Comparison of ENCODE assay signal across 3 cellular contexts in the genomic region with DNA sequence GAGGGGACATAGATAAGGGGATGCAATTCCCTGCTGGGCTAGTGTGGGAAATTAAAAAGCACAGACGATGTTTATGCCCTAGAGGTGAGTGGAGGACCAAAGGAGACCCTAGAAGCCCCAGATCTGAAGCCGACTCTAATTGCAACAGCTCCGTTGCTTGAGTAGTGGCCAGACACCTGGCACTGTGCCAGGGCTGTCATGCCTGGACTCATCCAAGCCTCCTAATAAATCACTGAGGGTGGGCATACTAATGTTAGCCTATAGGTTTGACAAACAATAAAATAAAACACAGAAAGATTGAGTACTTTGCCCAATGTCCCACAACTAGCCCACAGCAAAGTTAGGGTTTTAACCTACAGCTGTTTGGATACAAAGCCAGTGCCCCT.
TF ChIP-seq lines count a peak whose summit lies in the region.

No MANE protein-coding gene starts in this region.

TF ChIP-seq in SK-N-SH, 30 proteins besides CTCF, POLR2A, EP300 and RAD21:
- no peak for TF ChIP-seq SIN3A (IDR thresholded peaks at IDR 0.05; ENCODE audit: borderline replicate concordance, low read depth, low read length)
- peak; percentile 35; the same call in 1 of the 2 replicates for TF ChIP-seq GATA2 (CRISPR knock-in tag; IDR thresholded peaks at IDR 0.05)
- TF ChIP-seq, protein P1, sequence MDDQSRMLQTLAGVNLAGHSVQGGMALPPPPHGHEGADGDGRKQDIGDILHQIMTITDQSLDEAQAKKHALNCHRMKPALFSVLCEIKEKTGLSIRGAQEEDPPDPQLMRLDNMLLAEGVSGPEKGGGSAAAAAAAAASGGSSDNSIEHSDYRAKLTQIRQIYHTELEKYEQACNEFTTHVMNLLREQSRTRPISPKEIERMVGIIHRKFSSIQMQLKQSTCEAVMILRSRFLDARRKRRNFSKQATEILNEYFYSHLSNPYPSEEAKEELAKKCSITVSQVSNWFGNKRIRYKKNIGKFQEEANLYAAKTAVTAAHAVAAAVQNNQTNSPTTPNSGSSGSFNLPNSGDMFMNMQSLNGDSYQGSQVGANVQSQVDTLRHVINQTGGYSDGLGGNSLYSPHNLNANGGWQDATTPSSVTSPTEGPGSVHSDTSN (IDR thresholded peaks at IDR 0.05) = peak; percentile 30
- TF ChIP-seq NFIC (IDR thresholded peaks at IDR 0.05; ENCODE audit: borderline replicate concordance) = peak; percentile 78

TF ChIP-seq in SK-N-SH treated with all-trans-retinoic acid at 6 μM for 48 hours, 23 proteins besides CTCF, POLR2A, EP300 and RAD21:
- TF ChIP-seq ZNF70 (CRISPR knock-in tag; IDR thresholded peaks at IDR 0.05) (no peak), TOX (CRISPR knock-in tag; IDR thresholded peaks at IDR 0.05; ENCODE audit: borderline replicate concordance) (no peak), BACH2 (CRISPR knock-in tag; IDR thresholded peaks at IDR 0.05; ENCODE audit: borderline replicate concordance) (no peak), RARB (CRISPR knock-in tag; IDR thresholded peaks at IDR 0.05) (no peak), PPARA (CRISPR knock-in tag; IDR thresholded peaks at IDR 0.05; ENCODE audit: borderline replicate concordance) (no peak), OSR1 (CRISPR knock-in tag; IDR thresholded peaks at IDR 0.05) (no peak), ZC3H10 (CRISPR knock-in tag; IDR thresholded peaks at IDR 0.05) (no peak), ESRRG (CRISPR knock-in tag; IDR thresholded peaks at IDR 0.05) (no peak), ARNTL (CRISPR knock-in tag; IDR thresholded peaks at IDR 0.05; ENCODE audit: borderline replicate concordance, low read depth) (no peak), ZFP3 (CRISPR knock-in tag; IDR thresholded peaks at IDR 0.05) (no peak), ZNF565 (CRISPR knock-in tag; conservative IDR thresholded peaks at IDR 0.05; ENCODE audit: low read depth) (no peak), ZFP30 (CRISPR knock-in tag; IDR thresholded peaks at IDR 0.05) (no peak), SNAI2 (CRISPR knock-in tag; IDR thresholded peaks at IDR 0.05) (no peak)
- TF ChIP-seq, protein P2, sequence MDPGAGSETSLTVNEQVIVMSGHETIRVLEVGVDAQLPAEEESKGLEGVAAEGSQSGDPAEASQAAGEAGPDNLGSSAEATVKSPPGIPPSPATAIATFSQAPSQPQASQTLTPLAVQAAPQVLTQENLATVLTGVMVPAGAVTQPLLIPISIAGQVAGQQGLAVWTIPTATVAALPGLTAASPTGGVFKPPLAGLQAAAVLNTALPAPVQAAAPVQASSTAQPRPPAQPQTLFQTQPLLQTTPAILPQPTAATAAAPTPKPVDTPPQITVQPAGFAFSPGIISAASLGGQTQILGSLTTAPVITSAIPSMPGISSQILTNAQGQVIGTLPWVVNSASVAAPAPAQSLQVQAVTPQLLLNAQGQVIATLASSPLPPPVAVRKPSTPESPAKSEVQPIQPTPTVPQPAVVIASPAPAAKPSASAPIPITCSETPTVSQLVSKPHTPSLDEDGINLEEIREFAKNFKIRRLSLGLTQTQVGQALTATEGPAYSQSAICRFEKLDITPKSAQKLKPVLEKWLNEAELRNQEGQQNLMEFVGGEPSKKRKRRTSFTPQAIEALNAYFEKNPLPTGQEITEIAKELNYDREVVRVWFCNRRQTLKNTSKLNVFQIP (CRISPR knock-in tag; IDR thresholded peaks at IDR 0.05; ENCODE audit: borderline replicate concordance, low read depth) = no peak
- TF ChIP-seq, protein P3, sequence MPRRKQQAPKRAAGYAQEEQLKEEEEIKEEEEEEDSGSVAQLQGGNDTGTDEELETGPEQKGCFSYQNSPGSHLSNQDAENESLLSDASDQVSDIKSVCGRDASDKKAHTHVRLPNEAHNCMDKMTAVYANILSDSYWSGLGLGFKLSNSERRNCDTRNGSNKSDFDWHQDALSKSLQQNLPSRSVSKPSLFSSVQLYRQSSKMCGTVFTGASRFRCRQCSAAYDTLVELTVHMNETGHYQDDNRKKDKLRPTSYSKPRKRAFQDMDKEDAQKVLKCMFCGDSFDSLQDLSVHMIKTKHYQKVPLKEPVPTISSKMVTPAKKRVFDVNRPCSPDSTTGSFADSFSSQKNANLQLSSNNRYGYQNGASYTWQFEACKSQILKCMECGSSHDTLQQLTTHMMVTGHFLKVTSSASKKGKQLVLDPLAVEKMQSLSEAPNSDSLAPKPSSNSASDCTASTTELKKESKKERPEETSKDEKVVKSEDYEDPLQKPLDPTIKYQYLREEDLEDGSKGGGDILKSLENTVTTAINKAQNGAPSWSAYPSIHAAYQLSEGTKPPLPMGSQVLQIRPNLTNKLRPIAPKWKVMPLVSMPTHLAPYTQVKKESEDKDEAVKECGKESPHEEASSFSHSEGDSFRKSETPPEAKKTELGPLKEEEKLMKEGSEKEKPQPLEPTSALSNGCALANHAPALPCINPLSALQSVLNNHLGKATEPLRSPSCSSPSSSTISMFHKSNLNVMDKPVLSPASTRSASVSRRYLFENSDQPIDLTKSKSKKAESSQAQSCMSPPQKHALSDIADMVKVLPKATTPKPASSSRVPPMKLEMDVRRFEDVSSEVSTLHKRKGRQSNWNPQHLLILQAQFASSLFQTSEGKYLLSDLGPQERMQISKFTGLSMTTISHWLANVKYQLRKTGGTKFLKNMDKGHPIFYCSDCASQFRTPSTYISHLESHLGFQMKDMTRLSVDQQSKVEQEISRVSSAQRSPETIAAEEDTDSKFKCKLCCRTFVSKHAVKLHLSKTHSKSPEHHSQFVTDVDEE (CRISPR knock-in tag; IDR thresholded peaks at IDR 0.05) = no peak
- TF ChIP-seq, protein P4, sequence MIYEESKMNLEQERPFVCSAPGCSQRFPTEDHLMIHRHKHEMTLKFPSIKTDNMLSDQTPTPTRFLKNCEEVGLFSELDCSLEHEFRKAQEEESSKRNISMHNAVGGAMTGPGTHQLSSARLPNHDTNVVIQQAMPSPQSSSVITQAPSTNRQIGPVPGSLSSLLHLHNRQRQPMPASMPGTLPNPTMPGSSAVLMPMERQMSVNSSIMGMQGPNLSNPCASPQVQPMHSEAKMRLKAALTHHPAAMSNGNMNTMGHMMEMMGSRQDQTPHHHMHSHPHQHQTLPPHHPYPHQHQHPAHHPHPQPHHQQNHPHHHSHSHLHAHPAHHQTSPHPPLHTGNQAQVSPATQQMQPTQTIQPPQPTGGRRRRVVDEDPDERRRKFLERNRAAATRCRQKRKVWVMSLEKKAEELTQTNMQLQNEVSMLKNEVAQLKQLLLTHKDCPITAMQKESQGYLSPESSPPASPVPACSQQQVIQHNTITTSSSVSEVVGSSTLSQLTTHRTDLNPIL (CRISPR knock-in tag; IDR thresholded peaks at IDR 0.05; ENCODE audit: low read depth) = no peak

TF ChIP-seq in IMR-90, 13 proteins besides CTCF, POLR2A, EP300 and RAD21:
- TF ChIP-seq, protein P5, sequence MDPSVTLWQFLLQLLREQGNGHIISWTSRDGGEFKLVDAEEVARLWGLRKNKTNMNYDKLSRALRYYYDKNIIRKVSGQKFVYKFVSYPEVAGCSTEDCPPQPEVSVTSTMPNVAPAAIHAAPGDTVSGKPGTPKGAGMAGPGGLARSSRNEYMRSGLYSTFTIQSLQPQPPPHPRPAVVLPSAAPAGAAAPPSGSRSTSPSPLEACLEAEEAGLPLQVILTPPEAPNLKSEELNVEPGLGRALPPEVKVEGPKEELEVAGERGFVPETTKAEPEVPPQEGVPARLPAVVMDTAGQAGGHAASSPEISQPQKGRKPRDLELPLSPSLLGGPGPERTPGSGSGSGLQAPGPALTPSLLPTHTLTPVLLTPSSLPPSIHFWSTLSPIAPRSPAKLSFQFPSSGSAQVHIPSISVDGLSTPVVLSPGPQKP (IDR thresholded peaks at IDR 0.05; ENCODE audit: borderline replicate concordance, low read depth, low read length) = no peak
- TF ChIP-seq SMC3 (IDR thresholded peaks at IDR 0.05; ENCODE audit: low read depth, low read length) = no peak
- TF ChIP-seq FOS (IDR thresholded peaks at IDR 0.05; ENCODE audit: low read depth, low read length) = no peak
- TF ChIP-seq MAZ (IDR thresholded peaks at IDR 0.05; ENCODE audit: borderline replicate concordance, low read depth, low read length) = no peak
- TF ChIP-seq CHD1 (IDR thresholded peaks at IDR 0.05; ENCODE audit: low read depth, low read length) = no peak
- no peak for TF ChIP-seq BHLHE40 (IDR thresholded peaks at IDR 0.05; ENCODE audit: low read depth, low read length)
- TF ChIP-seq CEBPB (IDR thresholded peaks at IDR 0.05; ENCODE audit: low read depth, low read length) = no peak
- TF ChIP-seq, protein P6, sequence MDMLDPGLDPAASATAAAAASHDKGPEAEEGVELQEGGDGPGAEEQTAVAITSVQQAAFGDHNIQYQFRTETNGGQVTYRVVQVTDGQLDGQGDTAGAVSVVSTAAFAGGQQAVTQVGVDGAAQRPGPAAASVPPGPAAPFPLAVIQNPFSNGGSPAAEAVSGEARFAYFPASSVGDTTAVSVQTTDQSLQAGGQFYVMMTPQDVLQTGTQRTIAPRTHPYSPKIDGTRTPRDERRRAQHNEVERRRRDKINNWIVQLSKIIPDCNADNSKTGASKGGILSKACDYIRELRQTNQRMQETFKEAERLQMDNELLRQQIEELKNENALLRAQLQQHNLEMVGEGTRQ (IDR thresholded peaks at IDR 0.05; ENCODE audit: low read depth, low read length) = no peak
- no peak for TF ChIP-seq MXI1 (IDR thresholded peaks at IDR 0.05; ENCODE audit: borderline replicate concordance, low read depth, low read length)
- no peak for TF ChIP-seq RFX5 (IDR thresholded peaks at IDR 0.05; ENCODE audit: low read depth, low read length)
- TF ChIP-seq MAFK (IDR thresholded peaks at IDR 0.05; ENCODE audit: low read depth, low read length) = no peak
- TF ChIP-seq RCOR1 (IDR thresholded peaks at IDR 0.05; ENCODE audit: insufficient replicate concordance, low read length) = no peak
- no peak for TF ChIP-seq NFE2L2 (IDR thresholded peaks at IDR 0.05; ENCODE audit: low read depth, low read length)
